8 cellular contexts compared by ENCODE assay signal in genomic region chr3:131033480-131034080, GRCh38. TPM values are rescaled to one million over a fixed set of nuclear protein-coding genes. Genes with fewer than 3 reads are reported as not detected.
DNase-seq lines count a peak whose midpoint lies in the region; ATAC-seq and TF ChIP-seq lines count a peak whose summit lies in the region.

No MANE protein-coding gene starts in this region.

- H3K4me3 Mint-ChIP-seq in natural killer cell = no peak overlapping the region
- no peak overlapping the region for H3K4me3 Mint-ChIP-seq in natural killer cell treated with Interleukin-12 subunit alpha and Interleukin-12 subunit beta and Interleukin-15 and Interleukin-18, amount 100 ng/mL, for 72 hours
- no peak overlapping the region for H3K4me3 Mint-ChIP-seq in naive thymus-derived CD8-positive, alpha-beta T cell

- no peaks in the 10 kb centered on the region for H3K9me3 Mint-ChIP-seq in natural killer cell
- H3K9me3 Mint-ChIP-seq in natural killer cell treated with Interleukin-12 subunit alpha and Interleukin-12 subunit beta and Interleukin-15 and Interleukin-18, amount 100 ng/mL, for 72 hours = no peaks in the 10 kb centered on the region
- no peaks in the 10 kb centered on the region for H3K9me3 Mint-ChIP-seq in naive thymus-derived CD8-positive, alpha-beta T cell

- intact Hi-C loops in natural killer cell (cut with micrococcal nuclease) = loop anchor here (1.0 kb wide), 1 partner anchor 348 kb away; the partner anchor contains the start of gene NUDT16

- ATAC-seq in natural killer cell (peak; percentile 61 to 89 (median 79)), HG03378 (IDR thresholded peaks at IDR 0.05; ENCODE audit: unreplicated experiment) (peak; percentile 45), HG03469 (IDR thresholded peaks at IDR 0.05; ENCODE audit: unreplicated experiment) (no peak), HG02763 (IDR thresholded peaks at IDR 0.05; ENCODE audit: unreplicated experiment) (no peak)
- no peak for ATAC-seq in natural killer cell treated with Interleukin-12 subunit alpha and Interleukin-12 subunit beta and Interleukin-15 and Interleukin-18, amount 100 ng/mL, for 72 hours
- peak; percentile 59 to 70 for ATAC-seq in naive thymus-derived CD8-positive, alpha-beta T cell

- H3K27me3 Mint-ChIP-seq in natural killer cell (ENCODE audit: low read depth in 2 of 2) = no peaks in the 10 kb centered on the region
- H3K27me3 Mint-ChIP-seq in natural killer cell treated with Interleukin-12 subunit alpha and Interleukin-12 subunit beta and Interleukin-15 and Interleukin-18, amount 100 ng/mL, for 72 hours = no peaks in the 10 kb centered on the region
- no peaks in the 10 kb centered on the region for H3K27me3 Mint-ChIP-seq in naive thymus-derived CD8-positive, alpha-beta T cell

- no peak overlapping the region for H3K27ac ChIP-seq in coronary artery

- no peaks in the 10 kb centered on the region for H3K4me1 Mint-ChIP-seq in natural killer cell
- no peaks in the 10 kb centered on the region for H3K4me1 Mint-ChIP-seq in natural killer cell treated with Interleukin-12 subunit alpha and Interleukin-12 subunit beta and Interleukin-15 and Interleukin-18, amount 100 ng/mL, for 72 hours (ENCODE audit: low read depth in 2 of 2)
- H3K4me1 Mint-ChIP-seq in naive thymus-derived CD8-positive, alpha-beta T cell = no peaks in the 10 kb centered on the region

- H3K27ac Mint-ChIP-seq in natural killer cell = no peak overlapping the region
- no peak overlapping the region for H3K27ac Mint-ChIP-seq in natural killer cell treated with Interleukin-12 subunit alpha and Interleukin-12 subunit beta and Interleukin-15 and Interleukin-18, amount 100 ng/mL, for 72 hours
- no peak overlapping the region for H3K27ac Mint-ChIP-seq in naive thymus-derived CD8-positive, alpha-beta T cell

- peak; percentile 81 for TF ChIP-seq CTCF in natural killer cell (IDR thresholded peaks at IDR 0.05)
- peak; percentile 31 for TF ChIP-seq CTCF in coronary artery (IDR thresholded peaks at IDR 0.05)

- POLR2A ChIA-PET in naive thymus-derived CD8-positive, alpha-beta T cell (lab: Charles Lee) = interaction anchor here (1.0 kb wide), 1 partner anchor 9 kb away, joined by 4 read pairs; no protein-coding TSS in a partner anchor

- no peak for DNase-seq in natural killer cell
- no peak for DNase-seq in natural killer cell treated with Interleukin-12 subunit alpha and Interleukin-12 subunit beta and Interleukin-15 and Interleukin-18, amount 100 ng/mL, for 72 hours (ENCODE audit: low spot score)
- DNase-seq in OCI-M1 (lab: John Stamatoyannopoulos, UW) = peak; percentile 82
- DNase-seq in coronary artery (ENCODE audit: low spot score) = no peak
- peak in 5 of 10 donors; percentile 28 to 61 (median 60) for DNase-seq in naive thymus-derived CD8-positive, alpha-beta T cell

- no peak overlapping the region for H3K4me3 ChIP-seq in coronary artery

- no peaks in the 10 kb centered on the region for H3K36me3 Mint-ChIP-seq in natural killer cell
- H3K36me3 Mint-ChIP-seq in natural killer cell treated with Interleukin-12 subunit alpha and Interleukin-12 subunit beta and Interleukin-15 and Interleukin-18, amount 100 ng/mL, for 72 hours = no peaks in the 10 kb centered on the region
- H3K36me3 Mint-ChIP-seq in naive thymus-derived CD8-positive, alpha-beta T cell = no peaks in the 10 kb centered on the region

RNA-seq across cellular contexts. Expression of gene NEK11, which starts 6.9 kb away (rescaled TPM):
- total RNA-seq in natural killer cell = 1 to 10 TPM; 2.6 to 3.6 (median 3.5) TPM
- total RNA-seq in natural killer cell treated with Interleukin-12 subunit alpha and Interleukin-12 subunit beta and Interleukin-15 and Interleukin-18, amount 100 ng/mL, for 72 hours = 1 to 10 TPM; 2.0 to 4.1 TPM
- total RNA-seq in naive thymus-derived CD8-positive, alpha-beta T cell = 1 to 10 TPM; 5.2 to 5.7 TPM
- polyA plus RNA-seq in naive thymus-derived CD8-positive, alpha-beta T cell = 1 to 10 TPM in 2 of 3 donors, under 1 TPM in 1; 0.82 to 2.3 (median 1.2) TPM

RNA-seq across cellular contexts. Expression of gene ASTE1, which starts 7.0 kb away (rescaled TPM):
- total RNA-seq in natural killer cell = 10 to 100 TPM; 22.8 to 28.8 (median 24.3) TPM
- total RNA-seq in natural killer cell treated with Interleukin-12 subunit alpha and Interleukin-12 subunit beta and Interleukin-15 and Interleukin-18, amount 100 ng/mL, for 72 hours = 10 to 100 TPM in 1 of 2 donors, 1 to 10 TPM in 1; 8.8 to 12.2 TPM
- total RNA-seq in naive thymus-derived CD8-positive, alpha-beta T cell = 10 to 100 TPM; 26.0 to 30.8 TPM
- polyA plus RNA-seq in naive thymus-derived CD8-positive, alpha-beta T cell = 10 to 100 TPM; 16.3 to 25.4 (median 22.8) TPM

Comparison
In these comparisons a context has a peak if more than half of its experiments do, and no peak if none do; other contexts are left out.
1. ATAC-seq: peak in natural killer cell (3 of 3), HG03378 (single experiment) and naive thymus-derived CD8-positive, alpha-beta T cell (2 of 2); none in natural killer cell treated with Interleukin-12 subunit alpha and Interleukin-12 subunit beta and Interleukin-15 and Interleukin-18, amount 100 ng/mL, for 72 hours (0 of 2), HG03469 (single experiment) and HG02763 (single experiment).